ENCODE assay signal across 8 cellular contexts in genomic region chr14:54396493-54397335, GRCh38. TPM values are rescaled to one million over a fixed set of nuclear protein-coding genes. Genes with fewer than 3 reads are reported as not detected.
A peak's percentile ranks its signal among the peaks of the same experiment; 100 is the strongest.
DNase-seq lines count a peak whose midpoint lies in the region; ATAC-seq and TF ChIP-seq lines count a peak whose summit lies in the region.

TSS of gene CDKN3 (plus strand) at chr14:54397007. CDS start at chr14:54397069, 62 bp downstream.

- H3K9me3 Mint-ChIP-seq in Calu3 (ENCODE audit: low read depth, unreplicated experiment): no peaks in the 10 kb centered on the region
- H3K9me3 Mint-ChIP-seq in endodermal cell: peaks cover 1% of the 10 kb centered on the region

- H3K27ac Mint-ChIP-seq in Calu3 (ENCODE audit: unreplicated experiment) (peak within 1 kb of the TSS; percentile 84), endodermal cell (peak within 1 kb of the TSS; percentile 16)

- H3K4me1 ChIP-seq in endodermal cell (ENCODE audit: control insufficient read depth, insufficient read depth, low read length): no peaks in the 10 kb centered on the region

- H3K27ac ChIP-seq in endodermal cell (ENCODE audit: low read depth, low read length): no peak within 1 kb of the TSS

- no peaks in the 10 kb centered on the region for H3K9me3 ChIP-seq in endodermal cell (ENCODE audit: control insufficient read depth, low read length)

- H3K36me3 Mint-ChIP-seq in Calu3 (ENCODE audit: insufficient read depth, unreplicated experiment) (peaks cover 23% of the 10 kb centered on the region), endodermal cell (ENCODE audit: low read depth) (peaks cover 5% of the 10 kb centered on the region)

- H3K4me1 Mint-ChIP-seq in Calu3 (ENCODE audit: low read depth, unreplicated experiment) (peaks cover 15% of the 10 kb centered on the region), endodermal cell (peaks cover 14% of the 10 kb centered on the region)

- H3K9ac ChIP-seq in endodermal cell (ENCODE audit: extremely low read depth, low read length, poor library complexity, severe bottlenecking): peak within 1 kb of the TSS; percentile 58

- peaks cover 7% of the 10 kb centered on the region for H3K36me3 ChIP-seq in endodermal cell (ENCODE audit: control insufficient read depth, insufficient read depth, low read length)

- intact Hi-C loops in Calu3 (cut with micrococcal nuclease; ENCODE audit: unreplicated experiment): no loop called here

- peak within 1 kb of the TSS; percentile 96 for H3K4me3 Mint-ChIP-seq in Calu3 (ENCODE audit: low read depth, unreplicated experiment)
- peak within 1 kb of the TSS; percentile 78 for H3K4me3 Mint-ChIP-seq in endodermal cell

- DNase-seq in Calu3 (peak; percentile 96), HUDEP-2 (lab: John Stamatoyannopoulos, UW; ENCODE audit: unreplicated experiment in 76 of 76) (peak; percentile 19 to 99 (median 96)), NOMO-1 treated with dmso at 0.1 percent for 144 hours (lab: John Stamatoyannopoulos, UW; ENCODE audit: unreplicated experiment) (peak; percentile 99), endodermal cell (peak; percentile 99), mesenteric fat pad (ENCODE audit: low spot score) (peak; percentile 99)
- peak; percentile 84 to 94 (median 89) for DNase-seq in activated CD8-positive, alpha-beta memory T cell treated with anti-CD3 and anti-CD28 coated beads for 48 hours (ENCODE audit: low read depth in 2 of 3, low spot score in 2 of 3)
- DNase-seq in stimulated activated CD8-positive, alpha-beta memory T cell treated with anti-CD3 and anti-CD28 coated beads, Interleukin-15, amount 100 ng/mL, for 24 hours (ENCODE audit: low read depth): peak; percentile 77

- ATAC-seq in GM21381 (IDR thresholded peaks at IDR 0.05; ENCODE audit: unreplicated experiment): peak; percentile 96

- CTCF ChIA-PET in Calu3 (lab: Charles Lee): interaction anchor here (0.7 to 2.1 kb wide), 10 partner anchors 9 to 443 kb away, joined by 3 to 11 read pairs (median 4); partner anchors contain the start of gene CGRRF1

- TF ChIP-seq CTCF in Calu3 (IDR thresholded peaks at IDR 0.05; ENCODE audit: unreplicated experiment) (peak; percentile 45), endodermal cell (conservative IDR thresholded peaks at IDR 0.05) (peak; percentile 64)

- WGBS in endodermal cell (ENCODE audit: insufficient coverage in 1 of 2, insufficient read length in 1 of 2), 2 experiments: 3 to 5% methylated on average over 42 to 76 of the region's 76 CpGs

- BruUV-seq in Calu3 (replicated peaks; lab: Mats Ljungman, UMichigan): no TSS peak

- peak within 1 kb of the TSS; percentile 90 for H3K4me3 ChIP-seq in endodermal cell (ENCODE audit: low read length)

- H3K27me3 Mint-ChIP-seq in Calu3 (ENCODE audit: unreplicated experiment): no peaks in the 10 kb centered on the region
- peaks cover 10% of the 10 kb centered on the region for H3K27me3 Mint-ChIP-seq in endodermal cell (ENCODE audit: insufficient read depth)

- H3K27me3 ChIP-seq in endodermal cell (ENCODE audit: control insufficient read depth, insufficient read depth, low read length, poor library complexity, severe bottlenecking): no peaks in the 10 kb centered on the region

RNA-seq across cellular contexts. Expression of gene CDKN3, which starts in this region (rescaled TPM):
- total RNA-seq in Calu3 (2022): 41.1 and 50.3 TPM in 2 replicates
- 10 to 100 TPM; 31.5 to 39.8 TPM for total RNA-seq in endodermal cell
- 77.0 TPM for polyA plus RNA-seq in endodermal cell (2013, experiment 1 of 2)
- polyA plus RNA-seq in endodermal cell (2013, experiment 2 of 2): 85.0 TPM
- total RNA-seq in mesenteric fat pad: 1.7 TPM

Comparison
In these comparisons a context has a peak if more than half of its experiments do, and no peak if none do; other contexts are left out.
1. RNA of gene CDKN3 (total RNA-seq): 41.1 to 50.3 TPM in Calu3 and 31.5 to 39.8 TPM in endodermal cell; 1.7 TPM in mesenteric fat pad (single experiment); every median in the first group is over 10 times any median in the second.
2. Peak in every context shown above with its lines, with median percentiles within 50 percentile points of each other: DNase-seq.